In the genomic region with DNA sequence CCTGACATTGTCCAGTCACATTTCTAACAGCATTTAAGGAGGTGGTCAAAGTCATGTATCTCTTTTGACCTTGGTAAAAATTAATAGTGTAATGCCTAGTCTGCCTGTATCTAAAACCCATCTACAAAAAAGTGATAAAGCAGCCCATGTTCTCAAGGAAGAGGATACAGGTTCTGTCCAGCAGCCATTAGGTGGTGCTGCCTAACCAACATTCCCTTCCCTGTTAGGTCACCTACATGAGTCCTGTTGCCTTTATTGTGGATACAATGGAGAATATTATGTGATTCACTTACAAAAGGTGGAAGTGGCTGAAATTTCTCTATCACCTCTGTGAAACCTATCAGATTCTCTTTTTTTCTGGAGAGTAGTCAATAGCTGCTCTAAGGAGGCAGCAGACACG, we compare ENCODE assay signal across 8 cellular contexts. TPM values are rescaled to one million over a fixed set of nuclear protein-coding genes. Genes with fewer than 3 reads are reported as not detected.
A peak's percentile ranks its signal among the peaks of the same experiment; 100 is the strongest.
DNase-seq lines count a peak whose midpoint lies in the region; ATAC-seq, FAIRE-seq and TF ChIP-seq lines count a peak whose summit lies in the region.

No MANE protein-coding gene starts in this region.

- no peak for FAIRE-seq in pancreas (lab: Jason Lieb, UNC)

- no peak for TF ChIP-seq POLR2A in erythroblast (IDR thresholded peaks at IDR 0.05; ENCODE audit: low read length)

- ATAC-seq in pancreas (peak; percentile 61 to 87 (median 84)), HG02970 (IDR thresholded peaks at IDR 0.05; ENCODE audit: low FRiP score, unreplicated experiment) (no peak)
- ATAC-seq in activated T-cell treated with anti-CD3 and anti-CD28 coated beads, Interleukin-2, amount 50 U/mL, for 72 hours (replicated peaks in 1 of 2), result no peak

- intact Hi-C loops in pancreas (cut with DNase I), result no loop called here

- H3K9me3 ChIP-seq in pancreas, result no peaks in the 10 kb centered on the region

- no peak overlapping the region for H3K27ac Mint-ChIP-seq in activated T-cell treated with anti-CD3 and anti-CD28 coated beads, Interleukin-2, amount 50 U/mL, for 72 hours

- no peak overlapping the region for H3K27ac ChIP-seq in pancreas

- H3K27me3 Mint-ChIP-seq in activated T-cell treated with anti-CD3 and anti-CD28 coated beads, Interleukin-2, amount 50 U/mL, for 72 hours (ENCODE audit: low read depth), result no peaks in the 10 kb centered on the region

- WGBS in pancreas, 2 donors, result 13 to 22% methylated on average over 1 of the region's 1 CpG

- H3K4me1 ChIP-seq in pancreas, result no peaks in the 10 kb centered on the region

- no peak overlapping the region for H3K4me3 ChIP-seq in pancreas

- peaks cover 10 to 15% of the 10 kb centered on the region in 2 donors for H3K9me3 Mint-ChIP-seq in activated T-cell treated with anti-CD3 and anti-CD28 coated beads, Interleukin-2, amount 50 U/mL, for 72 hours

- H3K36me3 ChIP-seq in pancreas, result no peaks in the 10 kb centered on the region

- no peaks in the 10 kb centered on the region for H3K4me1 Mint-ChIP-seq in activated T-cell treated with anti-CD3 and anti-CD28 coated beads, Interleukin-2, amount 50 U/mL, for 72 hours (ENCODE audit: low read depth)

- DNase-seq in DMS53 (lab: John Stamatoyannopoulos, UW), result peak; percentile 79
- peak; percentile 45 for DNase-seq in H4 (ENCODE audit: low spot score)
- peak; percentile 92 for DNase-seq in NCI-H69 (lab: John Stamatoyannopoulos, UW)
- peak; percentile 7 to 37 for DNase-seq in erythroblast (lab: John Stamatoyannopoulos, UW)
- peak in 3 of 6 donors; percentile 13 to 21 (median 18) for DNase-seq in pancreas
- no peak for DNase-seq in activated T-cell treated with anti-CD3 and anti-CD28 coated beads, Interleukin-2, amount 50 U/mL, for 72 hours
- no peak for DNase-seq in DMS79 treated with DMSO at 0.1 percent for 48 hours (lab: John Stamatoyannopoulos, UW)

- peaks cover under 1 to 5% of the 10 kb centered on the region in 2 donors for H3K36me3 Mint-ChIP-seq in activated T-cell treated with anti-CD3 and anti-CD28 coated beads, Interleukin-2, amount 50 U/mL, for 72 hours (ENCODE audit: insufficient read depth in 2 of 2)

- no peak overlapping the region for H3K4me3 Mint-ChIP-seq in activated T-cell treated with anti-CD3 and anti-CD28 coated beads, Interleukin-2, amount 50 U/mL, for 72 hours

- peak in 2 of 4 donors; percentile 15 to 16 for TF ChIP-seq CTCF in pancreas (IDR thresholded peaks at IDR 0.05)

- H3K27me3 ChIP-seq in pancreas, result no peaks in the 10 kb centered on the region

RNA-seq across cellular contexts. Expression of gene AQP4, which starts 52.5 kb away (rescaled TPM):
- 0.39 TPM in 1 of 2 replicates, not detected in the other for total RNA-seq in H4 (2014; rRNA removed; shearing (Covaris generic))
- under 1 TPM; 0.28 to 0.78 (median 0.45) TPM for total RNA-seq in pancreas
- polyA plus RNA-seq in pancreas, result under 1 TPM; 0.15 to 0.63 TPM
- not detected for total RNA-seq in activated T-cell treated with anti-CD3 and anti-CD28 coated beads, Interleukin-2, amount 50 U/mL, for 72 hours

Comparison
In these comparisons a context has a peak if more than half of its experiments do, and no peak if none do; other contexts are left out.
1. DNase-seq: peak in DMS53 (single experiment), H4 (single experiment), NCI-H69 (single experiment) and erythroblast (2 of 2); none in activated T-cell treated with anti-CD3 and anti-CD28 coated beads, Interleukin-2, amount 50 U/mL, for 72 hours (0 of 2) and DMS79 treated with DMSO at 0.1 percent for 48 hours (single experiment).
2. ATAC-seq: peak in pancreas (4 of 4); none in activated T-cell treated with anti-CD3 and anti-CD28 coated beads, Interleukin-2, amount 50 U/mL, for 72 hours (0 of 2) and HG02970 (single experiment).